In genomic region chr11:43920598-43921419, GRCh38 we compare ENCODE assay signal across 9 cellular contexts. TPM values are rescaled to one million over a fixed set of nuclear protein-coding genes. Genes with fewer than 3 reads are reported as not detected.
A peak's percentile ranks its signal among the peaks of the same experiment; 100 is the strongest.
DNase-seq lines count a peak whose midpoint lies in the region; ATAC-seq, FAIRE-seq and TF ChIP-seq lines count a peak whose summit lies in the region.
"Had no signal": no experiment of that assay in that cellular context is flagged by ENCODE, and none has a peak within 500 bp of the region (broad histone marks: within the 10 kb centered on the region; RNA-seq: fewer than 3 reads in every experiment).

No MANE protein-coding gene starts in this region.

- H3K4me3 ChIP-seq in psoas muscle, result no peak overlapping the region

- H3K9me3 ChIP-seq in psoas muscle, result no peaks in the 10 kb centered on the region

- no peak for TF ChIP-seq CTCF in psoas muscle (IDR thresholded peaks at IDR 0.05)

- H3K4me1 ChIP-seq in psoas muscle, result peaks cover 46% of the 10 kb centered on the region

- DNase-seq in D341Med (ENCODE audit: low spot score), result peak; percentile 69
- DNase-seq in RCC 7860 (ENCODE audit: low spot score), result peak; percentile 97
- peak; percentile 65 to 79 for DNase-seq in psoas muscle
- DNase-seq in NAMALWA (ENCODE audit: low spot score), result no peak

- ATAC-seq in HG02678 (IDR thresholded peaks at IDR 0.05; ENCODE audit: unreplicated experiment) (peak; percentile 51), esophagus mucosa (peak; percentile 99), psoas muscle (peak; percentile 85 to 93 (median 88)), GM19397 (IDR thresholded peaks at IDR 0.05; ENCODE audit: unreplicated experiment) (no peak), HG02938 (IDR thresholded peaks at IDR 0.05; ENCODE audit: unreplicated experiment) (no peak)

- 51 to 67% (median 55%) methylated on average over 10 of the region's 10 CpGs for WGBS in psoas muscle, 3 donors

- no peaks in the 10 kb centered on the region for H3K27me3 ChIP-seq in psoas muscle (ENCODE audit: insufficient read depth in 3 of 3, low read length in 2 of 3)

- FAIRE-seq in RCC 7860 (lab: Jason Lieb, UNC), result peak; percentile 83
- FAIRE-seq: islet of Langerhans had no signal

- peaks cover 4 to 7% of the 10 kb centered on the region in 2 donors for H3K36me3 ChIP-seq in psoas muscle (ENCODE audit: insufficient read depth in 1 of 2, low read depth in 1 of 2)

- intact Hi-C loops in psoas muscle (cut with DNase I), result no loop called here

- H3K27ac ChIP-seq in psoas muscle, result peak overlapping the region; percentile 85

RNA-seq across cellular contexts. Expression of gene C11orf96, which starts 21.6 kb away (rescaled TPM):
- total RNA-seq in esophagus mucosa (2.7 TPM), psoas muscle (100 to 1,000 TPM in 1 of 4 donors, 10 to 100 TPM in 3; 16.5 to 122 (median 61.0) TPM)
- 10 to 100 TPM in 1 of 3 donors, 1 to 10 TPM in 2; 8.5 to 13.2 (median 10.0) TPM for polyA plus RNA-seq in psoas muscle

RNA-seq across cellular contexts. Expression of gene ALKBH3, which starts 40.2 kb away (rescaled TPM):
- total RNA-seq in esophagus mucosa (31.9 TPM), psoas muscle (10 to 100 TPM; 27.4 to 43.1 (median 37.9) TPM)
- 10 to 100 TPM; 28.3 to 47.1 (median 28.8) TPM for polyA plus RNA-seq in psoas muscle

Comparison
In these comparisons a context has a peak if more than half of its experiments do, and no peak if none do; other contexts are left out.
1. ATAC-seq: peak in HG02678 (single experiment), esophagus mucosa (single experiment) and psoas muscle (4 of 4); none in GM19397 (single experiment) and HG02938 (single experiment).